1 cellular context compared by ENCODE assay signal in genomic region chr18:74499633-74500032, GRCh38.
A peak's percentile ranks its signal among the peaks of the same experiment; 100 is the strongest.
TF ChIP-seq lines count a peak whose summit lies in the region.

No MANE protein-coding gene starts in this region.

TF ChIP-seq in K562, 482 proteins besides CTCF, POLR2A, EP300 and RAD21 (continued from another document):
- TF ChIP-seq AFF1 (IDR thresholded peaks at IDR 0.05; ENCODE audit: low read depth in 1 of 2, partially characterized antibody in 2 of 2) (no peak), NFIX (CRISPR knock-in tag; IDR thresholded peaks at IDR 0.05; ENCODE audit: low read depth) (no peak), COPS2 (conservative IDR thresholded peaks at IDR 0.05) (no peak), JUND (IDR thresholded peaks at IDR 0.05; ENCODE audit: borderline replicate concordance, low read depth, low read length) (no peak), JUND (tag; IDR thresholded peaks at IDR 0.05; ENCODE audit: borderline replicate concordance, low read depth, low read length) (no peak), RUNX1 (IDR thresholded peaks at IDR 0.05; ENCODE audit: low read depth) (no peak), FIP1L1 (IDR thresholded peaks at IDR 0.05; ENCODE audit: low read depth, low read length, poor library complexity, severe bottlenecking) (no peak), MAZ (CRISPR knock-in tag; conservative IDR thresholded peaks at IDR 0.05 in 1 of 2, IDR thresholded peaks at IDR 0.05 in 1 of 2) (0 out of 4 replicates have a peak, but pooled peaks of 1 of the 2 experiments have one; percentile 31), CBX5 (IDR thresholded peaks at IDR 0.05; ENCODE audit: borderline replicate concordance, low read depth) (no peak), CAMTA2 (CRISPR knock-in tag; conservative IDR thresholded peaks at IDR 0.05) (no peak), ID3 (CRISPR knock-in tag; IDR thresholded peaks at IDR 0.05) (no peak), ID3 (tag; IDR thresholded peaks at IDR 0.05) (no peak), MYC (IDR thresholded peaks at IDR 0.05; ENCODE audit: low read depth, low read length) (peak; percentile 80), MYC (CRISPR knock-in tag; IDR thresholded peaks at IDR 0.05; ENCODE audit: borderline replicate concordance, low read depth) (no peak), ZNF217 (CRISPR knock-in tag; IDR thresholded peaks at IDR 0.05) (no peak), SNAPC5 (CRISPR knock-in tag; IDR thresholded peaks at IDR 0.05) (no peak), TCF3 (CRISPR knock-in tag; IDR thresholded peaks at IDR 0.05) (no peak), E2F6 (IDR thresholded peaks at IDR 0.05; ENCODE audit: borderline replicate concordance in 1 of 2, extremely low read depth in 1 of 2, insufficient read depth in 1 of 2, insufficient read length in 1 of 2, low read depth in 1 of 2, low read length in 1 of 2, poor library complexity in 1 of 2, severe bottlenecking in 1 of 2) (peak in 1 of 2 experiments; percentile 60), HDAC1 (IDR thresholded peaks at IDR 0.05) (peak in 1 of 2 experiments; percentile 53; a peak in 1 of 4 replicates), GTF2E2 (tag; IDR thresholded peaks at IDR 0.05) (0 out of 2 replicates have a peak, but pooled peaks have one; percentile 40), L3MBTL2 (IDR thresholded peaks at IDR 0.05) (peak; percentile 64), PBX2 (CRISPR knock-in tag; IDR thresholded peaks at IDR 0.05; ENCODE audit: low read depth) (no peak), PBX2 (tag; conservative IDR thresholded peaks at IDR 0.05; ENCODE audit: low read depth) (peak; percentile 31; the same call in 1 of the 2 replicates)
- TF ChIP-seq, protein P1, sequence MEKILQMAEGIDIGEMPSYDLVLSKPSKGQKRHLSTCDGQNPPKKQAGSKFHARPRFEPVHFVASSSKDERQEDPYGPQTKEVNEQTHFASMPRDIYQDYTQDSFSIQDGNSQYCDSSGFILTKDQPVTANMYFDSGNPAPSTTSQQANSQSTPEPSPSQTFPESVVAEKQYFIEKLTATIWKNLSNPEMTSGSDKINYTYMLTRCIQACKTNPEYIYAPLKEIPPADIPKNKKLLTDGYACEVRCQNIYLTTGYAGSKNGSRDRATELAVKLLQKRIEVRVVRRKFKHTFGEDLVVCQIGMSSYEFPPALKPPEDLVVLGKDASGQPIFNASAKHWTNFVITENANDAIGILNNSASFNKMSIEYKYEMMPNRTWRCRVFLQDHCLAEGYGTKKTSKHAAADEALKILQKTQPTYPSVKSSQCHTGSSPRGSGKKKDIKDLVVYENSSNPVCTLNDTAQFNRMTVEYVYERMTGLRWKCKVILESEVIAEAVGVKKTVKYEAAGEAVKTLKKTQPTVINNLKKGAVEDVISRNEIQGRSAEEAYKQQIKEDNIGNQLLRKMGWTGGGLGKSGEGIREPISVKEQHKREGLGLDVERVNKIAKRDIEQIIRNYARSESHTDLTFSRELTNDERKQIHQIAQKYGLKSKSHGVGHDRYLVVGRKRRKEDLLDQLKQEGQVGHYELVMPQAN (IDR thresholded peaks at IDR 0.05; ENCODE audit: borderline replicate concordance) = peak; percentile 57; the same call in 1 of the 2 replicates
